In genomic region chr1:173549813-173550212, GRCh38 we compare ENCODE assay signal across 21 cellular contexts. TPM values are rescaled to one million over a fixed set of nuclear protein-coding genes. Genes with fewer than 3 reads are reported as not detected.
DNase-seq lines count a peak whose midpoint lies in the region; ATAC-seq, FAIRE-seq and TF ChIP-seq lines count a peak whose summit lies in the region.
"Had no signal": no experiment of that assay in that cellular context is flagged by ENCODE, and none has a peak within 500 bp of the region (broad histone marks: within the 10 kb centered on the region; RNA-seq: fewer than 3 reads in every experiment).

No MANE protein-coding gene starts in this region.

- CTCF ChIA-PET in T-cell (lab: Charles Lee), result interaction anchor here in 1 of 2 donors (0.5 kb wide), 1 partner anchor 15 kb away, joined by 3 read pairs; no protein-coding TSS in a partner anchor
- CTCF ChIA-PET in endothelial cell of umbilical vein (lab: Charles Lee), result no interaction called here

- dilution Hi-C loops in endothelial cell of umbilical vein (cut with MboI; ENCODE audit: extremely low pct_ligation_motif_present, low sequenced_read_pairs), result no loop called here

- TF ChIP-seq CTCF in endothelial cell of umbilical vein (IDR thresholded peaks at IDR 0.05; ENCODE audit: extremely low read depth in 1 of 2, insufficient read depth in 1 of 2, low read depth in 1 of 2, low read length in 2 of 2) (no peak), thyroid gland (IDR thresholded peaks at IDR 0.05) (no peak)

- H3K9me1 ChIP-seq in endothelial cell of umbilical vein (replicated peaks; ENCODE audit: control insufficient read depth, extremely low read depth, insufficient read depth, low read length), result no peaks in the 10 kb centered on the region

- H3K4me3 Mint-ChIP-seq in activated naive CD4-positive, alpha-beta T cell treated with anti-CD3 and anti-CD28 coated beads, Interleukin-2, amount 50 U/mL, for 24 hours, result peak overlapping the region; percentile 33
- peak overlapping the region in 1 of 3 donors; percentile 27 for H3K4me3 Mint-ChIP-seq in T-cell
- H3K4me3 Mint-ChIP-seq: HFFc6 had no signal

- H3K27me3 ChIP-seq in endothelial cell of umbilical vein (ENCODE audit: control insufficient read depth in 2 of 2, insufficient read depth in 2 of 2, low read length in 2 of 2) (no peaks in the 10 kb centered on the region), thyroid gland (no peaks in the 10 kb centered on the region), MG63 (no peaks in the 10 kb centered on the region)
- H3K27me3 ChIP-seq: BLaER1 treated with 17β-estradiol and CSF1 and Interleukin-3, amounts not matched to agents 10 nM and 100 nM had no signal

- H3K79me2 ChIP-seq in endothelial cell of umbilical vein (ENCODE audit: control insufficient read depth, insufficient read depth, low read length), result no peaks in the 10 kb centered on the region

- H3K27ac Mint-ChIP-seq in activated naive CD4-positive, alpha-beta T cell treated with anti-CD3 and anti-CD28 coated beads, Interleukin-2, amount 50 U/mL, for 24 hours, result peak overlapping the region; percentile 25
- peak overlapping the region; percentile 78 to 84 for H3K27ac Mint-ChIP-seq in T-cell
- H3K27ac Mint-ChIP-seq: HFFc6 had no signal

- no peak for ATAC-seq in T-cell (replicated peaks in 1 of 4)
- ATAC-seq: HepG2 had no signal

- H3K36me3 ChIP-seq in endothelial cell of umbilical vein (ENCODE audit: control insufficient read depth in 2 of 2, extremely low read depth in 1 of 2, insufficient read depth in 2 of 2, low read length in 2 of 2), result no peaks in the 10 kb centered on the region
- no peaks in the 10 kb centered on the region for H3K36me3 ChIP-seq in thyroid gland
- H3K36me3 ChIP-seq in MG63, result no peaks in the 10 kb centered on the region
- H3K36me3 ChIP-seq: BLaER1 treated with 17β-estradiol and CSF1 and Interleukin-3, amounts not matched to agents 10 nM and 100 nM had no signal

- H2AFZ ChIP-seq in endothelial cell of umbilical vein (ENCODE audit: low read depth, low read length), result no peak overlapping the region

- no peak overlapping the region for H3K9ac ChIP-seq in endothelial cell of umbilical vein (replicated peaks; ENCODE audit: extremely low read depth, insufficient read depth, low read length)
- H3K9ac ChIP-seq: BLaER1 treated with 17β-estradiol and CSF1 and Interleukin-3, amounts not matched to agents 10 nM and 100 nM had no signal

- no peak for DNase-seq in activated naive CD4-positive, alpha-beta T cell treated with Interleukin-2 at 50 U/mL for 16 hours
- DNase-seq in T-cell, result no peak
- DNase-seq in endothelial cell of umbilical vein (ENCODE audit: low read depth, low spot score), result peak; percentile 80
- DNase-seq in putamen (ENCODE audit: low spot score), result peak; percentile 41
- DNase-seq in thyroid gland, result no peak
- no peak for DNase-seq in MG63
- DNase-seq in stimulated activated CD4-positive, alpha-beta T cell treated with anti-CD3 and anti-CD28 coated beads, Interleukin-2, amount 100 ng/mL, for 48 hours, result no peak
- DNase-seq: Caco-2, HFFc6, NCI-H1105, NCI-H1694, NCI-H2227 treated with DMSO at 0.1 percent for 48 hours, NCI-H524, Right ventricle myocardium superior had no signal

- no peaks in the 10 kb centered on the region for H3K27me3 Mint-ChIP-seq in activated naive CD4-positive, alpha-beta T cell treated with anti-CD3 and anti-CD28 coated beads, Interleukin-2, amount 50 U/mL, for 24 hours
- H3K27me3 Mint-ChIP-seq in T-cell, result no peaks in the 10 kb centered on the region

- H3K4me1 Mint-ChIP-seq in activated naive CD4-positive, alpha-beta T cell treated with anti-CD3 and anti-CD28 coated beads, Interleukin-2, amount 50 U/mL, for 24 hours, result peaks cover 65% of the 10 kb centered on the region
- peaks cover 59 to 71% (median 63%) of the 10 kb centered on the region in 3 donors for H3K4me1 Mint-ChIP-seq in T-cell

- FAIRE-seq in endothelial cell of umbilical vein (lab: Jason Lieb, UNC), result peak; percentile 77
- FAIRE-seq: A204.1, GM19239, H54, HepG2, RCC 7860 had no signal

- POLR2A ChIA-PET in T-cell (lab: Charles Lee) (interaction anchor here in 1 of 2 donors (0.6 kb wide), 1 partner anchor 504 kb away, joined by 4 read pairs; no protein-coding TSS in a partner anchor), endothelial cell of umbilical vein (lab: Charles Lee) (interaction anchor here (0.6 kb wide), 1 partner anchor 53 kb away, joined by 3 read pairs; the partner anchor contains the start of gene SLC9C2)

- BruUV-seq in endothelial cell of umbilical vein (replicated peaks; lab: Mats Ljungman, UMichigan), result no TSS peak

- intact Hi-C loops in endothelial cell of umbilical vein (cut with micrococcal nuclease) (no loop called here), thyroid gland (cut with DNase I) (no loop called here)

- H3K9me3 Mint-ChIP-seq in activated naive CD4-positive, alpha-beta T cell treated with anti-CD3 and anti-CD28 coated beads, Interleukin-2, amount 50 U/mL, for 24 hours, result no peaks in the 10 kb centered on the region
- peaks cover 0 to 2% (median 0%) of the 10 kb centered on the region in 3 donors for H3K9me3 Mint-ChIP-seq in T-cell
- H3K9me3 Mint-ChIP-seq: HFFc6 had no signal

- no peaks in the 10 kb centered on the region for H3K36me3 Mint-ChIP-seq in activated naive CD4-positive, alpha-beta T cell treated with anti-CD3 and anti-CD28 coated beads, Interleukin-2, amount 50 U/mL, for 24 hours
- no peaks in the 10 kb centered on the region for H3K36me3 Mint-ChIP-seq in T-cell

- H3K4me3 ChIP-seq in endothelial cell of umbilical vein (replicated peaks in 1 of 3; ENCODE audit: insufficient read depth in 1 of 3, low read depth in 1 of 3, low read length in 3 of 3), result no peak overlapping the region
- no peak overlapping the region for H3K4me3 ChIP-seq in thyroid gland (replicated peaks in 1 of 3)
- H3K4me3 ChIP-seq in MG63, result no peak overlapping the region
- H3K4me3 ChIP-seq: BLaER1 treated with 17β-estradiol and CSF1 and Interleukin-3, amounts not matched to agents 10 nM and 100 nM had no signal

- WGBS in thyroid gland, 2 donors, result 85 to 88% methylated on average over 2 of the region's 2 CpGs

- H4K20me1 ChIP-seq in endothelial cell of umbilical vein (replicated peaks; ENCODE audit: control insufficient read depth, extremely low read depth, insufficient read depth, low read length), result no peaks in the 10 kb centered on the region
- H4K20me1 ChIP-seq: BLaER1 treated with 17β-estradiol and CSF1 and Interleukin-3, amounts not matched to agents 10 nM and 100 nM had no signal

- peak overlapping the region; percentile 35 for H3K27ac ChIP-seq in endothelial cell of umbilical vein (ENCODE audit: insufficient read depth, low read depth, low read length)
- H3K27ac ChIP-seq in thyroid gland, result no peak overlapping the region
- H3K27ac ChIP-seq: BLaER1 treated with 17β-estradiol and CSF1 and Interleukin-3, amounts not matched to agents 10 nM and 100 nM had no signal

- H3K4me1 ChIP-seq in endothelial cell of umbilical vein (ENCODE audit: control insufficient read depth, extremely low read depth, insufficient read depth, low read length) (peaks cover 20% of the 10 kb centered on the region), thyroid gland (no peaks in the 10 kb centered on the region)
- H3K4me1 ChIP-seq: Caco-2 had no signal

- H3K9me3 ChIP-seq in endothelial cell of umbilical vein (replicated peaks; ENCODE audit: control insufficient read depth, insufficient read depth, low read length), result no peaks in the 10 kb centered on the region
- no peaks in the 10 kb centered on the region for H3K9me3 ChIP-seq in thyroid gland
- no peaks in the 10 kb centered on the region for H3K9me3 ChIP-seq in MG63
- H3K9me3 ChIP-seq: BLaER1 treated with 17β-estradiol and CSF1 and Interleukin-3, amounts not matched to agents 10 nM and 100 nM; Caco-2 had no signal

- H3K4me2 ChIP-seq in endothelial cell of umbilical vein (ENCODE audit: insufficient read depth, low read length), result peak overlapping the region; percentile 67
- H3K4me2 ChIP-seq: BLaER1 treated with 17β-estradiol and CSF1 and Interleukin-3, amounts not matched to agents 10 nM and 100 nM had no signal

- no peak for TF ChIP-seq POLR2A in endothelial cell of umbilical vein (IDR thresholded peaks at IDR 0.05; ENCODE audit: low read depth, low read length)
- TF ChIP-seq POLR2A in thyroid gland (IDR thresholded peaks at IDR 0.05), result no peak

TF ChIP-seq in endothelial cell of umbilical vein, 7 proteins besides CTCF, POLR2A, EP300 and RAD21:
- no peak for TF ChIP-seq MAX (IDR thresholded peaks at IDR 0.05; ENCODE audit: insufficient read depth, insufficient read length)
- TF ChIP-seq GATA2 (IDR thresholded peaks at IDR 0.05; ENCODE audit: insufficient read depth, insufficient read length, low read depth, low read length), result peak; percentile 62
- peak; percentile 47 for TF ChIP-seq POLR2AphosphoS5 (IDR thresholded peaks at IDR 0.05; ENCODE audit: insufficient read depth, low read depth, low read length)
- peak; percentile 51 for TF ChIP-seq FOS (IDR thresholded peaks at IDR 0.05; ENCODE audit: borderline replicate concordance, insufficient read depth, low read length)
- TF ChIP-seq MYC (IDR thresholded peaks at IDR 0.05; ENCODE audit: low read depth, low read length), result no peak
- TF ChIP-seq JUN (IDR thresholded peaks at IDR 0.05; ENCODE audit: borderline replicate concordance, insufficient read depth, insufficient read length, low read depth), result peak; percentile 50
- no peak for TF ChIP-seq EZH2 (IDR thresholded peaks at IDR 0.05; ENCODE audit: borderline replicate concordance, low read depth, low read length, severe bottlenecking)

RNA-seq across cellular contexts. Expression of gene SLC9C2, which starts 53.1 kb away (rescaled TPM):
- total RNA-seq in T-cell (not detected), endothelial cell of umbilical vein (0.15 TPM in 1 of 2 replicates, not detected in the other), thyroid gland (not detected)
- polyA plus RNA-seq in endothelial cell of umbilical vein, result not detected in 2 replicates
- 0.10 TPM in 1 of 2 replicates, not detected in the other for polyA plus RNA-seq in endothelial cell of umbilical vein (2011; cell fraction: cytosol; rRNA removed)
- polyA plus RNA-seq in endothelial cell of umbilical vein (2011; cell fraction: nucleus; rRNA removed), result not detected in 2 replicates
- not detected in 2 replicates for polyA plus RNA-seq in endothelial cell of umbilical vein (2012)
- polyA minus RNA-seq in endothelial cell of umbilical vein, result not detected in 2 replicates
- not detected for polyA minus RNA-seq in endothelial cell of umbilical vein (2011; cell fraction: cytosol; rRNA and poly(A)+ RNA removed)
- not detected in 2 replicates for polyA minus RNA-seq in endothelial cell of umbilical vein (2011; cell fraction: nucleus; rRNA and poly(A)+ RNA removed)
- not detected in 2 replicates for total RNA-seq in MG63 (2014; rRNA removed; shearing (Covaris generic); ENCODE audit: low replicate concordance)
- total RNA-seq: Caco-2, HepG2, HFFc6, Right ventricle myocardium superior had no signal

Comparison
In these comparisons a context has a peak if more than half of its experiments do, and no peak if none do; other contexts are left out.
1. DNase-seq: peak in endothelial cell of umbilical vein (single experiment) and putamen (single experiment); none in activated naive CD4-positive, alpha-beta T cell treated with Interleukin-2 at 50 U/mL for 16 hours (single experiment), T-cell (0 of 34), thyroid gland (0 of 2), MG63 (single experiment) and stimulated activated CD4-positive, alpha-beta T cell treated with anti-CD3 and anti-CD28 coated beads, Interleukin-2, amount 100 ng/mL, for 48 hours (0 of 2).